ENCODE assay signal across 15 cellular contexts in the genomic region with DNA sequence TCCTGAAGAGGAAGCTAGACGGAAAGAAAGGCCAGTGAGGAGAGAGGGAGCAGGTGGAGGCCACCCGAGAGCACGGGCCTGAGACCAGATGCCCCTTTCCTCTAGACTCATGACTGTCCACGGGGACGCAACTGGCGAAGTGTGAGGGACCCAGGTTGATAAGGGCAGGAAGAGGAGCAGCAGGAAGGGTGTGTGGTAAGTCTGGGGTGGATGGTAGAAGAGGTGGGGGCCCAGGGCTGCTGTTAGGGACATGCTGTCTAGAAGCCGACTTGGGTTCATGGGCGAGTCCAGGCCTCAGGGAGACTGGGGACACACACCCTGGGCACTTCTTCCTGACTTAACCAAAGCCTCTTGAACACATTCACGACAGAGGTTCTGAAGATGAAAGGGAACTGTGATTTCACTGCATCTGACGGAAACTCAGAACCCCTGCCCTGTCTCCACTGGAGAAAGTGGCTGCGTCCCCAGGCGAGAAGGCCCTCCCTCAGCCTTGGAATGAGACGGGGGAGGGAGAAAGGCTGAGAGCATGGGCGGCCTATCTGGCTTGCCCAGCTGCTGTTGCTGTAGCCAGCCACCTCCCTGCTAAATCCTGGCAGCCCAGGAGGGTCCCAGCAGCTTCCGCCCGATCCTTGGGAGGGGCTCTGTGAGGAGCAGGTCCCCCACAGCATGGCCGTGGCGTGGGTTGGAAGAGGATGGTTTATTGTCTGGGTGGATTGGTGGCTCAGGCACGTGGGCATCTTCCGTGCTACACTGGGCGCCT. TPM values are rescaled to one million over a fixed set of nuclear protein-coding genes. Genes with fewer than 3 reads are reported as not detected.
A peak's percentile ranks its signal among the peaks of the same experiment; 100 is the strongest.
DNase-seq lines count a peak whose midpoint lies in the region; ATAC-seq and TF ChIP-seq lines count a peak whose summit lies in the region.
"Had no signal": no experiment of that assay in that cellular context is flagged by ENCODE, and none has a peak within 500 bp of the region (broad histone marks: within the 10 kb centered on the region; RNA-seq: fewer than 3 reads in every experiment).

No MANE protein-coding gene starts in this region.

- H3K36me3 Mint-ChIP-seq in activated T-helper 2 cell treated with anti-CD3 and anti-CD28 coated beads, Interferon-gamma antibody, Interleukin-2, Interleukin-4, amounts not matched to agents 10 μg/mL and 5 μg/mL and 100 μg/mL, durations not matched to agents 14 hours and 24 hours and 36 hours (ENCODE audit: low read depth), result peaks cover 64% of the 10 kb centered on the region
- peaks cover 27% of the 10 kb centered on the region for H3K36me3 Mint-ChIP-seq in neural progenitor cell

- 63 to 72% (median 70%) methylated on average over 20 to 21 of the region's 21 CpGs for WGBS in psoas muscle, 3 donors

- H4K20me1 ChIP-seq in BLaER1, result peaks cover 27% of the 10 kb centered on the region
- peaks cover 73% of the 10 kb centered on the region for H4K20me1 ChIP-seq in neural progenitor cell (ENCODE audit: low read depth)

- H3K9me3 ChIP-seq in BLaER1 (no peaks in the 10 kb centered on the region), left ventricle myocardium inferior (replicated peaks) (no peaks in the 10 kb centered on the region), psoas muscle (no peaks in the 10 kb centered on the region), neural progenitor cell (ENCODE audit: low read depth) (no peaks in the 10 kb centered on the region)
- H3K9me3 ChIP-seq: Caco-2 had no signal

- no peak for DNase-seq in activated T-helper 2 cell treated with anti-CD3 and anti-CD28 coated beads, Interferon-gamma antibody, Interleukin-2, Interleukin-4, amounts not matched to agents 10 μg/mL and 5 μg/mL and 100 μg/mL, durations not matched to agents 14 hours and 24 hours and 36 hours (ENCODE audit: low spot score)
- DNase-seq in left ventricle myocardium inferior (no peak), psoas muscle (peak; percentile 43 to 72), ACHN (no peak), neural progenitor cell (ENCODE audit: low spot score) (no peak), omental fat pad (ENCODE audit: low spot score) (no peak)
- no peak for DNase-seq in effector CD4-positive, alpha-beta T cell
- DNase-seq: activated CD4-positive, CD25-positive, alpha-beta regulatory T cell treated with anti-CD3 and anti-CD28 coated beads, Interleukin-2, amount 50 U/mL, for 72 hours; amniotic stem cell; Caco-2; KBM-7; NCI-H2081 treated with DMSO at 0.1 percent for 48 hours; RPMI8226; stimulated activated CD4-positive, alpha-beta T cell treated with anti-CD3 and anti-CD28 coated beads, Interleukin-12 subunit alpha, Interleukin-12 subunit beta, amount 100 ng/mL, for 4 hours had no signal

- peak overlapping the region; percentile 75 for H3K27ac Mint-ChIP-seq in activated T-helper 2 cell treated with anti-CD3 and anti-CD28 coated beads, Interferon-gamma antibody, Interleukin-2, Interleukin-4, amounts not matched to agents 10 μg/mL and 5 μg/mL and 100 μg/mL, durations not matched to agents 14 hours and 24 hours and 36 hours
- H3K27ac Mint-ChIP-seq in neural progenitor cell, result no peak overlapping the region

- peaks cover 16% of the 10 kb centered on the region for H3F3A ChIP-seq in neural progenitor cell (ENCODE audit: low read depth)

- in situ Hi-C loops in ACHN (cut with HindIII; ENCODE audit: low pct_ligation_motif_present, low pct_unique_long_range_greater_than_20kb, low sequenced_read_pairs), result no loop called here

- ATAC-seq in psoas muscle (peak in 1 of 4 donors; percentile 14), omental fat pad (ENCODE audit: low FRiP score) (no peak)

- TF ChIP-seq CTCF in left ventricle myocardium inferior (IDR thresholded peaks at IDR 0.05; ENCODE audit: borderline replicate concordance) (no peak), psoas muscle (IDR thresholded peaks at IDR 0.05) (no peak), neural progenitor cell (IDR thresholded peaks at IDR 0.05) (no peak), omental fat pad (IDR thresholded peaks at IDR 0.05) (no peak)

- peak overlapping the region; percentile 41 for H3K4me3 Mint-ChIP-seq in activated T-helper 2 cell treated with anti-CD3 and anti-CD28 coated beads, Interferon-gamma antibody, Interleukin-2, Interleukin-4, amounts not matched to agents 10 μg/mL and 5 μg/mL and 100 μg/mL, durations not matched to agents 14 hours and 24 hours and 36 hours (ENCODE audit: low read depth)
- H3K4me3 Mint-ChIP-seq in neural progenitor cell, result no peak overlapping the region

- H3K27ac ChIP-seq in BLaER1 (no peak overlapping the region; the same call in 1 of the 2 replicates), left ventricle myocardium inferior (replicated peaks) (peak overlapping the region; percentile 96), psoas muscle (peak overlapping the region; percentile 62), neural progenitor cell (no peak overlapping the region)

- no peak overlapping the region for H3K4me3 ChIP-seq in BLaER1
- H3K4me3 ChIP-seq in left ventricle myocardium inferior, result peak overlapping the region; percentile 84
- peak overlapping the region; percentile 18 for H3K4me3 ChIP-seq in psoas muscle
- no peak overlapping the region for H3K4me3 ChIP-seq in neural progenitor cell

- peak overlapping the region; percentile 100 for H3K4me2 ChIP-seq in BLaER1
- H3K4me2 ChIP-seq in neural progenitor cell, result no peak overlapping the region

- H3K4me1 ChIP-seq in BLaER1, result peaks cover 96% of the 10 kb centered on the region
- peaks cover 97% of the 10 kb centered on the region for H3K4me1 ChIP-seq in left ventricle myocardium inferior
- H3K4me1 ChIP-seq in psoas muscle, result no peaks in the 10 kb centered on the region
- H3K4me1 ChIP-seq in neural progenitor cell, result peaks cover 7% of the 10 kb centered on the region
- H3K4me1 ChIP-seq: Caco-2 had no signal

- peaks cover 36% of the 10 kb centered on the region for H3K4me1 Mint-ChIP-seq in activated T-helper 2 cell treated with anti-CD3 and anti-CD28 coated beads, Interferon-gamma antibody, Interleukin-2, Interleukin-4, amounts not matched to agents 10 μg/mL and 5 μg/mL and 100 μg/mL, durations not matched to agents 14 hours and 24 hours and 36 hours (ENCODE audit: low read depth)
- peaks cover 28% of the 10 kb centered on the region for H3K4me1 Mint-ChIP-seq in neural progenitor cell

- H3K9me3 Mint-ChIP-seq in activated T-helper 2 cell treated with anti-CD3 and anti-CD28 coated beads, Interferon-gamma antibody, Interleukin-2, Interleukin-4, amounts not matched to agents 10 μg/mL and 5 μg/mL and 100 μg/mL, durations not matched to agents 14 hours and 24 hours and 36 hours, result no peaks in the 10 kb centered on the region
- H3K9me3 Mint-ChIP-seq in neural progenitor cell, result no peaks in the 10 kb centered on the region

- intact Hi-C loops in activated T-helper 2 cell treated with anti-CD3 and anti-CD28 coated beads, Interferon-gamma antibody, Interleukin-2, Interleukin-4, amounts not matched to agents 10 μg/mL and 5 μg/mL and 100 μg/mL, durations not matched to agents 14 hours and 24 hours and 36 hours (cut with micrococcal nuclease), result no loop called here
- intact Hi-C loops in left ventricle myocardium inferior (cut with micrococcal nuclease), result no loop called here
- intact Hi-C loops in psoas muscle (cut with DNase I), result no loop called here

- H3K9ac ChIP-seq in BLaER1, result no peak overlapping the region
- no peak overlapping the region for H3K9ac ChIP-seq in neural progenitor cell

- H3K36me3 ChIP-seq in BLaER1 (peaks cover 44% of the 10 kb centered on the region), left ventricle myocardium inferior (peaks cover 67% of the 10 kb centered on the region), psoas muscle (ENCODE audit: insufficient read depth in 1 of 2, low read depth in 1 of 2) (peaks cover 0 to 48% of the 10 kb centered on the region in 2 donors), neural progenitor cell (no peaks in the 10 kb centered on the region)

- H3K27me3 Mint-ChIP-seq in activated T-helper 2 cell treated with anti-CD3 and anti-CD28 coated beads, Interferon-gamma antibody, Interleukin-2, Interleukin-4, amounts not matched to agents 10 μg/mL and 5 μg/mL and 100 μg/mL, durations not matched to agents 14 hours and 24 hours and 36 hours (ENCODE audit: low read depth), result no peaks in the 10 kb centered on the region
- peaks cover 19% of the 10 kb centered on the region for H3K27me3 Mint-ChIP-seq in neural progenitor cell (ENCODE audit: insufficient read depth, low read depth)

- H2AFZ ChIP-seq in neural progenitor cell (replicated peaks), result no peak overlapping the region

- H3K79me2 ChIP-seq in neural progenitor cell (ENCODE audit: low read depth), result no peaks in the 10 kb centered on the region

- H3K27me3 ChIP-seq in BLaER1 (peaks cover 53% of the 10 kb centered on the region), left ventricle myocardium inferior (ENCODE audit: low read depth) (peaks cover 58% of the 10 kb centered on the region), psoas muscle (ENCODE audit: insufficient read depth in 3 of 3, low read length in 2 of 3) (no peaks in the 10 kb centered on the region), neural progenitor cell (peaks cover 68% of the 10 kb centered on the region)

RNA-seq across cellular contexts. Expression of a gene that starts 6.0 kb away (rescaled TPM):
- 42.6 and 43.5 TPM in 2 replicates for total RNA-seq in activated T-helper 2 cell treated with anti-CD3 and anti-CD28 coated beads, Interferon-gamma antibody, Interleukin-2, Interleukin-4, amounts not matched to agents 10 μg/mL and 5 μg/mL and 100 μg/mL, durations not matched to agents 14 hours and 24 hours and 36 hours
- 23.5 TPM for total RNA-seq in left ventricle myocardium inferior
- 10 to 100 TPM in 1 of 4 donors, 1 to 10 TPM in 3; 4.3 to 12.6 (median 9.4) TPM for total RNA-seq in psoas muscle
- 1 to 10 TPM; 2.0 to 3.5 (median 2.1) TPM for polyA plus RNA-seq in psoas muscle
- total RNA-seq in neural progenitor cell (ENCODE audit: low replicate concordance), result 0.62 TPM in 1 of 2 replicates, not detected in the other
- 10 to 100 TPM in 3 of 4 donors, 1 to 10 TPM in 1; 9.9 to 63.8 (median 37.3) TPM for total RNA-seq in omental fat pad

RNA-seq across cellular contexts. Expression of a gene that starts 19.0 kb away (rescaled TPM):
- total RNA-seq in activated T-helper 2 cell treated with anti-CD3 and anti-CD28 coated beads, Interferon-gamma antibody, Interleukin-2, Interleukin-4, amounts not matched to agents 10 μg/mL and 5 μg/mL and 100 μg/mL, durations not matched to agents 14 hours and 24 hours and 36 hours, result 29.9 and 35.8 TPM in 2 replicates
- 16.6 TPM for total RNA-seq in left ventricle myocardium inferior
- 10 to 100 TPM; 10.1 to 23.0 (median 15.2) TPM for total RNA-seq in psoas muscle
- 10 to 100 TPM; 29.2 to 66.1 (median 33.4) TPM for polyA plus RNA-seq in psoas muscle
- 5.4 and 23.1 TPM in 2 replicates for total RNA-seq in neural progenitor cell (ENCODE audit: low replicate concordance)
- total RNA-seq in omental fat pad, result 10 to 100 TPM; 21.1 to 30.4 (median 26.2) TPM

RNA-seq across cellular contexts. Expression of a gene that starts 30.9 kb away (rescaled TPM):
- 43.4 and 47.5 TPM in 2 replicates for total RNA-seq in activated T-helper 2 cell treated with anti-CD3 and anti-CD28 coated beads, Interferon-gamma antibody, Interleukin-2, Interleukin-4, amounts not matched to agents 10 μg/mL and 5 μg/mL and 100 μg/mL, durations not matched to agents 14 hours and 24 hours and 36 hours
- total RNA-seq in left ventricle myocardium inferior (29.1 TPM), psoas muscle (10 to 100 TPM; 36.9 to 73.4 (median 45.5) TPM), neural progenitor cell (ENCODE audit: low replicate concordance) (21.1 and 28.0 TPM in 2 replicates), omental fat pad (10 to 100 TPM; 36.8 to 53.1 (median 37.6) TPM)
- 10 to 100 TPM; 13.5 to 51.9 (median 39.2) TPM for polyA plus RNA-seq in psoas muscle

RNA-seq across cellular contexts. Expression of a gene that starts 35.7 kb away (rescaled TPM):
- 0.25 and 0.51 TPM in 2 replicates for total RNA-seq in activated T-helper 2 cell treated with anti-CD3 and anti-CD28 coated beads, Interferon-gamma antibody, Interleukin-2, Interleukin-4, amounts not matched to agents 10 μg/mL and 5 μg/mL and 100 μg/mL, durations not matched to agents 14 hours and 24 hours and 36 hours
- total RNA-seq in left ventricle myocardium inferior (4.0 TPM), psoas muscle (1 to 10 TPM in 2 of 4 donors, under 1 TPM in 2; 0.65 to 1.7 (median 1.2) TPM), neural progenitor cell (ENCODE audit: low replicate concordance) (3.4 and 7.2 TPM in 2 replicates), omental fat pad (1 to 10 TPM; 4.5 to 5.2 (median 4.6) TPM)
- polyA plus RNA-seq in psoas muscle, result 1 to 10 TPM in 1 of 3 donors, under 1 TPM in 2; 0.44 to 1.8 (median 0.70) TPM

Comparison
In these comparisons a context has a peak if more than half of its experiments do, and no peak if none do; other contexts are left out.
1. H3K27ac ChIP-seq: peak in left ventricle myocardium inferior (single experiment) and psoas muscle (single experiment); none in BLaER1 (single experiment) and neural progenitor cell (single experiment).
2. H3K4me3 ChIP-seq: peak in left ventricle myocardium inferior (single experiment) and psoas muscle (single experiment); none in BLaER1 (single experiment) and neural progenitor cell (single experiment).
3. DNase-seq: peak in psoas muscle (2 of 2); none in activated T-helper 2 cell treated with anti-CD3 and anti-CD28 coated beads, Interferon-gamma antibody, Interleukin-2, Interleukin-4, amounts not matched to agents 10 μg/mL and 5 μg/mL and 100 μg/mL, durations not matched to agents 14 hours and 24 hours and 36 hours (single experiment), left ventricle myocardium inferior (single experiment), effector CD4-positive, alpha-beta T cell (single experiment), ACHN (single experiment), neural progenitor cell (single experiment) and omental fat pad (single experiment).